ENCODE assay signal across 23 cellular contexts in genomic region chr1:102107441-102107840, GRCh38.
DNase-seq lines count a peak whose midpoint lies in the region; TF ChIP-seq lines count a peak whose summit lies in the region.
"Had no signal": no experiment of that assay in that cellular context is flagged by ENCODE, and none has a peak within 500 bp of the region (broad histone marks: within the 10 kb centered on the region; RNA-seq: fewer than 3 reads in every experiment).

No MANE protein-coding gene starts in this region.

- H3K9me3 ChIP-seq in NT2/D1 (ENCODE audit: insufficient read depth, low read length) (peaks cover 17% of the 10 kb centered on the region; the same call in 1 of the 2 replicates), hepatocyte (ENCODE audit: low read depth) (no peaks in the 10 kb centered on the region)
- H3K9me3 ChIP-seq: BE2C, SK-N-SH had no signal

- no peaks in the 10 kb centered on the region for H3K4me1 ChIP-seq in NT2/D1 (ENCODE audit: insufficient read depth, insufficient read length)
- no peaks in the 10 kb centered on the region for H3K4me1 ChIP-seq in hepatocyte (ENCODE audit: insufficient read depth)

- peak; percentile 9 for DNase-seq in ELF-1 (ENCODE audit: low read depth, low spot score)
- peak; percentile 42 for DNase-seq in NT2/D1 (ENCODE audit: low read depth, low spot score)
- DNase-seq in hepatocyte (ENCODE audit: low spot score), result no peak
- peak; percentile 20 for DNase-seq in iPS-NIHi7 (ENCODE audit: extremely low spot score)
- DNase-seq in NCI-H774 (lab: John Stamatoyannopoulos, UW), result no peak
- DNase-seq in LoVo (ENCODE audit: low spot score), result no peak
- DNase-seq in coronary artery (ENCODE audit: low spot score), result no peak
- DNase-seq in KBM-7, result no peak
- DNase-seq: ACHN; BE2C; CD8-positive, alpha-beta memory T cell; DND-41; GM23248; Karpas-422; NCI-H1105; NCI-H146; NCI-H1930; NCI-H2107; NCI-H524; NCI-H748 treated with DMSO at 0.1 percent for 48 hours; PC-3; SK-N-SH had no signal

- H3K79me2 ChIP-seq in hepatocyte, result no peaks in the 10 kb centered on the region

- in situ Hi-C loops in KBM-7 (cut with MboI; ENCODE audit: low pct_unique_long_range_greater_than_20kb, low sequenced_read_pairs), result no loop called here

- no peaks in the 10 kb centered on the region for H4K20me1 ChIP-seq in hepatocyte (ENCODE audit: insufficient read depth, poor library complexity, severe bottlenecking)

- H3K4me3 ChIP-seq in NT2/D1 (ENCODE audit: insufficient read length, low read depth) (no peak overlapping the region), hepatocyte (no peak overlapping the region), coronary artery (no peak overlapping the region)
- H3K4me3 ChIP-seq: GM23248 had no signal

- no peak overlapping the region for H2AFZ ChIP-seq in hepatocyte
- H2AFZ ChIP-seq: GM23248 had no signal

- no peaks in the 10 kb centered on the region for H3K27me3 ChIP-seq in NT2/D1 (ENCODE audit: insufficient read depth, insufficient read length)
- H3K27me3 ChIP-seq in hepatocyte, result no peaks in the 10 kb centered on the region
- H3K27me3 ChIP-seq: BE2C had no signal

- H3K36me3 ChIP-seq in NT2/D1 (ENCODE audit: insufficient read depth, insufficient read length, low read length) (no peaks in the 10 kb centered on the region), hepatocyte (replicated peaks; ENCODE audit: insufficient read depth, low read depth) (no peaks in the 10 kb centered on the region)
- H3K36me3 ChIP-seq: BE2C had no signal

- no peak overlapping the region for H3K4me2 ChIP-seq in hepatocyte
- H3K4me2 ChIP-seq: SK-N-SH had no signal

- no peak overlapping the region for H3K9ac ChIP-seq in NT2/D1 (ENCODE audit: insufficient read length, low read depth)
- H3K9ac ChIP-seq: GM23248, SK-N-SH had no signal

- H3K9me2 ChIP-seq in hepatocyte (replicated peaks; ENCODE audit: insufficient read depth), result no peaks in the 10 kb centered on the region
- H3K9me2 ChIP-seq: SK-N-SH had no signal

- H3K27ac ChIP-seq in hepatocyte (peak overlapping the region; percentile 21), coronary artery (no peak overlapping the region)
- H3K27ac ChIP-seq: 22Rv1, GM23248 had no signal

- 73% methylated on average over 3 of the region's 3 CpGs for WGBS in hepatocyte (ENCODE audit: low lambda C conversion rate, missing lambda C conversion rate)

- TF ChIP-seq CTCF in hepatocyte (IDR thresholded peaks at IDR 0.05; ENCODE audit: poor library complexity) (no peak), coronary artery (IDR thresholded peaks at IDR 0.05) (no peak)

Comparison
In these comparisons a context has a peak if more than half of its experiments do, and no peak if none do; other contexts are left out.
1. DNase-seq: peak in ELF-1 (single experiment), NT2/D1 (single experiment) and iPS-NIHi7 (single experiment); none in hepatocyte (single experiment), NCI-H774 (single experiment), LoVo (single experiment), coronary artery (single experiment) and KBM-7 (single experiment).